Comparison of ENCODE assay signal across 8 cellular contexts in the genomic region with DNA sequence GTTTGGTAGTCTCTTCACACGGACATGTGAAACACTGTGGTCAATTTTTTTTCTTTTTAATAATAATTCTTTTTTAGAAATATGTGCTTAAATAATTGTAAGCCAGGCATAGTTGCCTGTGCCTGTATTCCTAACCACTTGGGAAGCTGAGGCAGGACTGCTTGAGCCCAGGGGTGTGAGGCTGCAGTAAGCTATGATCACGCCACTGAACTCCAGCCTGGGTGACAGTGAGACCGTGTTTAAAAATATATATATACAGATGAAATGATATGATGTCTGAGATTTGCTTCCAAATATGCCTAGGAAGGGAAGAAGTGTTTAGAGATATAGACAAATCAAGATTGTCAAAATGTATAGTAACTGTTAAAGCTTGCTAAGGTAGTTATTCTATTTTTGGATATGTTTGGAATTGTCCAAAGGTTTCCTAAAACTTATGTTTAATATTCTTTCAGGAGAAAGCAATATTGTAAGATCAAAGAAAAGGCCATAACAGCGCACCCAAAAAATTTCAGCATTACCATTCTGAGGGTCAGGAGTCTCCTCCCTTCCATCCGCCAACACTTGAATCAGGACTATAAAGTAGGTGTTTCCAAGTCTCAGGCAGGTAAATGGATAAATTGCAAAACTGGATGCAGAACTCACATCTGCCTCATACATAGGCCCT. TPM values are rescaled to one million over a fixed set of nuclear protein-coding genes. Genes with fewer than 3 reads are reported as not detected.
DNase-seq lines count a peak whose midpoint lies in the region; ATAC-seq, FAIRE-seq and TF ChIP-seq lines count a peak whose summit lies in the region.

No MANE protein-coding gene starts in this region.

- peaks cover 27% of the 10 kb centered on the region for H3K4me1 ChIP-seq in astrocyte (ENCODE audit: insufficient read depth, low read length)
- peaks cover 52% of the 10 kb centered on the region for H3K4me1 ChIP-seq in HepG2 (ENCODE audit: insufficient read depth, low read length)
- peaks cover 29 to 41% (median 31%) of the 10 kb centered on the region in 4 donors for H3K4me1 ChIP-seq in upper lobe of left lung

- BruUV-seq in HepG2 (replicated peaks; lab: Mats Ljungman, UMichigan) = TSS peak; percentile 94

- TF ChIP-seq RAD21 in HepG2 (CRISPR knock-in tag; IDR thresholded peaks at IDR 0.05) = no peak

- H3K4me2 ChIP-seq in astrocyte (ENCODE audit: low read length) (peak overlapping the region; percentile 90), HepG2 (ENCODE audit: low read depth, low read length) (peak overlapping the region; percentile 79)

- no peak for TF ChIP-seq POLR2A in HepG2 (IDR thresholded peaks at IDR 0.05; ENCODE audit: insufficient read depth in 1 of 2, low read depth in 2 of 2, low read length in 2 of 2)
- no peak for TF ChIP-seq POLR2A in upper lobe of left lung (IDR thresholded peaks at IDR 0.05)

- H3K27me3 ChIP-seq in astrocyte (ENCODE audit: insufficient read depth, low read length) = no peaks in the 10 kb centered on the region
- H3K27me3 ChIP-seq in HepG2 (ENCODE audit: control insufficient read depth in 1 of 2, insufficient read depth in 2 of 2, low read length in 2 of 2) = no peaks in the 10 kb centered on the region
- H3K27me3 ChIP-seq in upper lobe of left lung = no peaks in the 10 kb centered on the region

- H3K79me2 ChIP-seq in astrocyte (ENCODE audit: insufficient read depth, low read length) (peaks cover 65% of the 10 kb centered on the region), HepG2 (ENCODE audit: insufficient read depth, low read length) (peaks cover 59% of the 10 kb centered on the region)

- CTCF ChIA-PET in HepG2 (lab: Yijun Ruan, JAX; ENCODE audit: low intra/inter-chr PET ratio, low total read pairs) = no interaction called here

- DNase-seq in Right ventricle myocardium inferior (ENCODE audit: missing footprints) = no peak
- DNase-seq in cardiac septum (ENCODE audit: low spot score) = no peak
- DNase-seq in astrocyte (ENCODE audit: low read depth) = no peak
- no peak for DNase-seq in HepG2 (ENCODE audit: low spot score)
- no peak for DNase-seq in upper lobe of left lung
- no peak for DNase-seq in RCC 7860 (ENCODE audit: low spot score)
- DNase-seq in NCI-H2081 (lab: John Stamatoyannopoulos, UW) = no peak

- TF ChIP-seq EP300 in HepG2 (IDR thresholded peaks at IDR 0.05; ENCODE audit: low read depth in 2 of 2, low read length in 2 of 2) (no peak), HepG2 (CRISPR knock-in tag; IDR thresholded peaks at IDR 0.05; ENCODE audit: borderline replicate concordance) (no peak), upper lobe of left lung (IDR thresholded peaks at IDR 0.05) (no peak)

- H3K4me1 Mint-ChIP-seq in astrocyte (ENCODE audit: low read depth, unreplicated experiment) = peaks cover 35% of the 10 kb centered on the region

- ATAC-seq in Right ventricle myocardium inferior (peak; percentile 2), HG03342 (IDR thresholded peaks at IDR 0.05; ENCODE audit: unreplicated experiment) (peak; percentile 6), HepG2 (peak; percentile 31), upper lobe of left lung (ENCODE audit: low FRiP score in 2 of 2) (no peak)

- 11% methylated on average over 5 of the region's 5 CpGs for WGBS in HepG2 (ENCODE audit: low lambda C conversion rate)
- WGBS in upper lobe of left lung, 2 donors = 30% methylated on average over 5 of the region's 5 CpGs

- no peaks in the 10 kb centered on the region for H3K9me3 Mint-ChIP-seq in astrocyte (ENCODE audit: unreplicated experiment)

- in situ Hi-C loops in HepG2 (cut with HindIII; ENCODE audit: extremely low pct_ligation_motif_present, low pct_unique_long_range_greater_than_20kb) = loop anchor here (5.0 kb wide), 1 partner anchor 55 kb away; the partner anchor contains the start of genes EIF2A and SERP1

- H3K9me3 ChIP-seq in astrocyte (ENCODE audit: insufficient read depth, low read depth, low read length) = no peaks in the 10 kb centered on the region
- no peaks in the 10 kb centered on the region for H3K9me3 ChIP-seq in HepG2 (ENCODE audit: low read length)
- H3K9me3 ChIP-seq in upper lobe of left lung = no peaks in the 10 kb centered on the region

- H3K36me3 ChIP-seq in astrocyte (ENCODE audit: insufficient read depth, low read length) (peaks cover 2% of the 10 kb centered on the region), HepG2 (replicated peaks in 1 of 2; ENCODE audit: control insufficient read depth in 1 of 2, insufficient read depth in 2 of 2, low read length in 2 of 2) (no peaks in the 10 kb centered on the region; a peak in 1 of 5 replicates), upper lobe of left lung (peaks cover 0 to 4% (median 0%) of the 10 kb centered on the region in 4 donors)

- H3K27ac Mint-ChIP-seq in astrocyte (ENCODE audit: unreplicated experiment) = peak overlapping the region; percentile 89

- TF ChIP-seq CTCF in astrocyte (IDR thresholded peaks at IDR 0.05; ENCODE audit: insufficient read depth, low read depth, low read length) (no peak), HepG2 (CRISPR knock-in tag; IDR thresholded peaks at IDR 0.05) (no peak), upper lobe of left lung (IDR thresholded peaks at IDR 0.05) (no peak)

- intact Hi-C loops in Right ventricle myocardium inferior (cut with DNase I) = loop anchor here (1.0 to 5.0 kb wide), 3 partner anchors 56 to 161 kb away; partner anchors contain the start of genes EIF2A, ERICH6, SERP1 and SIAH2
- intact Hi-C loops in cardiac septum (cut with DNase I) = loop anchor here (1.0 to 5.0 kb wide), 2 partner anchors 56 to 160 kb away; partner anchors contain the start of genes EIF2A, SERP1 and SIAH2
- intact Hi-C loops in HepG2 (cut with micrococcal nuclease; ENCODE audit: unreplicated experiment) = no loop called here

- H3K27ac ChIP-seq in astrocyte (ENCODE audit: low read depth, low read length) (peak overlapping the region; percentile 91), HepG2 (ENCODE audit: extremely low read length, insufficient read depth, low read length) (peak overlapping the region; percentile 91), upper lobe of left lung (peak overlapping the region; percentile 91 to 99 (median 98))

- H3K36me3 Mint-ChIP-seq in astrocyte (ENCODE audit: low read depth, unreplicated experiment) = peaks cover 2% of the 10 kb centered on the region

- POLR2A ChIA-PET in HepG2 (lab: Yijun Ruan, JAX) = interaction anchor here (0.8 to 1.9 kb wide), 14 partner anchors 8 to 193 kb away, joined by 3 to 21 read pairs (median 4); partner anchors contain the start of genes EIF2A, ERICH6, SERP1 and SIAH2

- peak overlapping the region; percentile 86 for H2AFZ ChIP-seq in astrocyte (ENCODE audit: low read depth, low read length)
- H2AFZ ChIP-seq in HepG2 (ENCODE audit: low read length) = peak overlapping the region; percentile 97

- FAIRE-seq in astrocyte (lab: Jason Lieb, UNC) = no peak
- FAIRE-seq in HepG2 (lab: Jason Lieb, UNC) = no peak
- no peak for FAIRE-seq in RCC 7860 (lab: Jason Lieb, UNC)

- peaks cover 39% of the 10 kb centered on the region for H4K20me1 ChIP-seq in astrocyte (ENCODE audit: insufficient read depth, low read length)
- H4K20me1 ChIP-seq in HepG2 (ENCODE audit: insufficient read depth, low read length) = peaks cover 11% of the 10 kb centered on the region

- H3K27me3 Mint-ChIP-seq in astrocyte (ENCODE audit: low read depth, unreplicated experiment) = no peaks in the 10 kb centered on the region

- H3K9ac ChIP-seq in astrocyte (ENCODE audit: low read length) (peak overlapping the region; percentile 98), HepG2 (ENCODE audit: insufficient read depth, low read depth, low read length) (peak overlapping the region; percentile 89)

- H3K4me3 ChIP-seq in astrocyte (ENCODE audit: insufficient read depth, low read depth, low read length) (peak overlapping the region; percentile 95), HepG2 (replicated peaks in 1 of 3; ENCODE audit: insufficient read depth in 1 of 3, low read depth in 2 of 3, low read length in 3 of 3) (peak overlapping the region; percentile 86 to 89 (median 86)), upper lobe of left lung (peak overlapping the region; percentile 23 to 71 (median 68))

- H3K4me3 Mint-ChIP-seq in astrocyte (ENCODE audit: unreplicated experiment) = peak overlapping the region; percentile 98

RNA-seq across cellular contexts. Expression of gene SELENOT, which starts 0.6 kb away (rescaled TPM):
- total RNA-seq in Right ventricle myocardium inferior (69.3 TPM), cardiac septum (75.8 TPM), astrocyte (130 and 132 TPM in 2 replicates), HepG2 (2016; rRNA removed; fragmentation: Illumina TruSeq; extraction: Trizol) (106 and 122 TPM in 2 replicates), upper lobe of left lung (100 to 1,000 TPM in 2 of 6 donors, 10 to 100 TPM in 3, 1 to 10 TPM in 1; 9.4 to 120 (median 90.2) TPM)
- total RNA-seq in HepG2 (2016; cell fraction: cytosol; rRNA removed; fragmentation: Illumina TruSeq; extraction: Trizol; ENCODE audit: low read depth) = 22.6 and 24.8 TPM in 2 replicates
- 109 and 124 TPM in 2 replicates for total RNA-seq in HepG2 (2016; cell fraction: insoluble cytoplasmic fraction; rRNA removed; fragmentation: Illumina TruSeq; extraction: Trizol)
- total RNA-seq in HepG2 (2016; cell fraction: membrane; rRNA removed; fragmentation: Illumina TruSeq; extraction: Trizol) = 57.8 and 63.8 TPM in 2 replicates
- 67.7 and 88.4 TPM in 2 replicates for total RNA-seq in HepG2 (2016; cell fraction: nucleus; rRNA removed; fragmentation: Illumina TruSeq; extraction: Trizol)
- 234 and 273 TPM in 2 replicates for polyA plus RNA-seq in HepG2 (2011; rRNA removed)
- polyA plus RNA-seq in HepG2 (2011; cell fraction: cytosol; rRNA removed) = 115 and 155 TPM in 2 replicates
- 44.2 and 52.8 TPM in 2 replicates for polyA plus RNA-seq in HepG2 (2011; cell fraction: nucleus; rRNA removed)
- 41.0 and 52.5 TPM in 2 replicates for polyA plus RNA-seq in HepG2 (2012)
- polyA plus RNA-seq in HepG2 (2016; cell fraction: cytosol; fragmentation: Illumina TruSeq; extraction: Trizol; ENCODE audit: low read depth) = 10.6 and 12.5 TPM in 2 replicates
- polyA plus RNA-seq in HepG2 (2016; cell fraction: insoluble cytoplasmic fraction; fragmentation: Illumina TruSeq; extraction: Trizol; ENCODE audit: low read depth) = 86.8 and 91.6 TPM in 2 replicates
- 39.2 and 39.5 TPM in 2 replicates for polyA plus RNA-seq in HepG2 (2016; cell fraction: membrane; fragmentation: Illumina TruSeq; extraction: Trizol; ENCODE audit: low read depth)
- 107 and 110 TPM in 2 replicates for polyA plus RNA-seq in HepG2 (2016; cell fraction: nucleus; fragmentation: Illumina TruSeq; extraction: Trizol; ENCODE audit: insufficient read depth, low read depth)
- 144 and 312 TPM in 2 replicates for polyA minus RNA-seq in HepG2 (2011; rRNA and poly(A)+ RNA removed; ENCODE audit: low replicate concordance)
- polyA minus RNA-seq in HepG2 (2011; cell fraction: cytosol; rRNA and poly(A)+ RNA removed) = 62.6 and 74.9 TPM in 2 replicates
- 42.1 and 48.0 TPM in 2 replicates for polyA minus RNA-seq in HepG2 (2011; cell fraction: nucleus; rRNA and poly(A)+ RNA removed)

RNA-seq across cellular contexts. Expression of gene EIF2A, which starts 56.0 kb away (rescaled TPM):
- total RNA-seq in Right ventricle myocardium inferior (68.9 TPM), cardiac septum (65.4 TPM), astrocyte (64.2 and 69.9 TPM in 2 replicates), HepG2 (2016; rRNA removed; fragmentation: Illumina TruSeq; extraction: Trizol) (124 and 181 TPM in 2 replicates), upper lobe of left lung (100 to 1,000 TPM in 2 of 6 donors, 10 to 100 TPM in 4; 40.1 to 202 (median 78.0) TPM)
- 107 and 124 TPM in 2 replicates for total RNA-seq in HepG2 (2016; cell fraction: cytosol; rRNA removed; fragmentation: Illumina TruSeq; extraction: Trizol; ENCODE audit: low read depth)
- 129 and 176 TPM in 2 replicates for total RNA-seq in HepG2 (2016; cell fraction: insoluble cytoplasmic fraction; rRNA removed; fragmentation: Illumina TruSeq; extraction: Trizol)
- 181 and 205 TPM in 2 replicates for total RNA-seq in HepG2 (2016; cell fraction: membrane; rRNA removed; fragmentation: Illumina TruSeq; extraction: Trizol)
- total RNA-seq in HepG2 (2016; cell fraction: nucleus; rRNA removed; fragmentation: Illumina TruSeq; extraction: Trizol) = 96.9 and 98.8 TPM in 2 replicates
- polyA plus RNA-seq in HepG2 (2011; rRNA removed) = 90.5 and 139 TPM in 2 replicates
- polyA plus RNA-seq in HepG2 (2011; cell fraction: cytosol; rRNA removed) = 126 and 136 TPM in 2 replicates
- polyA plus RNA-seq in HepG2 (2011; cell fraction: nucleus; rRNA removed) = 75.2 and 76.2 TPM in 2 replicates
- 133 and 143 TPM in 2 replicates for polyA plus RNA-seq in HepG2 (2012)
- polyA plus RNA-seq in HepG2 (2016; cell fraction: cytosol; fragmentation: Illumina TruSeq; extraction: Trizol; ENCODE audit: low read depth) = 83.6 and 86.7 TPM in 2 replicates
- polyA plus RNA-seq in HepG2 (2016; cell fraction: insoluble cytoplasmic fraction; fragmentation: Illumina TruSeq; extraction: Trizol; ENCODE audit: low read depth) = 148 and 159 TPM in 2 replicates
- polyA plus RNA-seq in HepG2 (2016; cell fraction: membrane; fragmentation: Illumina TruSeq; extraction: Trizol; ENCODE audit: low read depth) = 122 and 150 TPM in 2 replicates
- polyA plus RNA-seq in HepG2 (2016; cell fraction: nucleus; fragmentation: Illumina TruSeq; extraction: Trizol; ENCODE audit: insufficient read depth, low read depth) = 123 and 128 TPM in 2 replicates
- polyA minus RNA-seq in HepG2 (2011; rRNA and poly(A)+ RNA removed; ENCODE audit: low replicate concordance) = 53.6 and 75.5 TPM in 2 replicates
- polyA minus RNA-seq in HepG2 (2011; cell fraction: cytosol; rRNA and poly(A)+ RNA removed) = 112 and 145 TPM in 2 replicates
- 134 and 155 TPM in 2 replicates for polyA minus RNA-seq in HepG2 (2011; cell fraction: nucleus; rRNA and poly(A)+ RNA removed)

RNA-seq across cellular contexts. Expression of gene SERP1, which starts 56.3 kb away (rescaled TPM):
- total RNA-seq in Right ventricle myocardium inferior = 23.7 TPM
- 24.0 TPM for total RNA-seq in cardiac septum
- total RNA-seq in astrocyte = 119 and 131 TPM in 2 replicates
- total RNA-seq in HepG2 (2016; rRNA removed; fragmentation: Illumina TruSeq; extraction: Trizol) = 95.0 and 108 TPM in 2 replicates
- 22.2 and 26.3 TPM in 2 replicates for total RNA-seq in HepG2 (2016; cell fraction: cytosol; rRNA removed; fragmentation: Illumina TruSeq; extraction: Trizol; ENCODE audit: low read depth)
- total RNA-seq in HepG2 (2016; cell fraction: insoluble cytoplasmic fraction; rRNA removed; fragmentation: Illumina TruSeq; extraction: Trizol) = 93.6 and 108 TPM in 2 replicates
- total RNA-seq in HepG2 (2016; cell fraction: membrane; rRNA removed; fragmentation: Illumina TruSeq; extraction: Trizol) = 57.6 and 60.7 TPM in 2 replicates
- total RNA-seq in HepG2 (2016; cell fraction: nucleus; rRNA removed; fragmentation: Illumina TruSeq; extraction: Trizol) = 58.9 and 66.1 TPM in 2 replicates
- polyA plus RNA-seq in HepG2 (2011; rRNA removed) = 51.5 and 61.2 TPM in 2 replicates
- 46.7 and 75.3 TPM in 2 replicates for polyA plus RNA-seq in HepG2 (2011; cell fraction: cytosol; rRNA removed)
- 65.0 and 72.2 TPM in 2 replicates for polyA plus RNA-seq in HepG2 (2011; cell fraction: nucleus; rRNA removed)
- polyA plus RNA-seq in HepG2 (2012) = 73.8 and 75.7 TPM in 2 replicates
- polyA plus RNA-seq in HepG2 (2016; cell fraction: cytosol; fragmentation: Illumina TruSeq; extraction: Trizol; ENCODE audit: low read depth) = 27.5 and 29.5 TPM in 2 replicates
- polyA plus RNA-seq in HepG2 (2016; cell fraction: insoluble cytoplasmic fraction; fragmentation: Illumina TruSeq; extraction: Trizol; ENCODE audit: low read depth) = 132 and 136 TPM in 2 replicates
- polyA plus RNA-seq in HepG2 (2016; cell fraction: membrane; fragmentation: Illumina TruSeq; extraction: Trizol; ENCODE audit: low read depth) = 45.6 and 47.4 TPM in 2 replicates
- 69.2 and 72.9 TPM in 2 replicates for polyA plus RNA-seq in HepG2 (2016; cell fraction: nucleus; fragmentation: Illumina TruSeq; extraction: Trizol; ENCODE audit: insufficient read depth, low read depth)
- polyA minus RNA-seq in HepG2 (2011; rRNA and poly(A)+ RNA removed; ENCODE audit: low replicate concordance) = 42.6 and 90.0 TPM in 2 replicates
- polyA minus RNA-seq in HepG2 (2011; cell fraction: cytosol; rRNA and poly(A)+ RNA removed) = 66.9 and 87.4 TPM in 2 replicates
- polyA minus RNA-seq in HepG2 (2011; cell fraction: nucleus; rRNA and poly(A)+ RNA removed) = 99.8 and 106 TPM in 2 replicates
- 100 to 1,000 TPM; 160 to 459 (median 303) TPM for total RNA-seq in upper lobe of left lung

Comparison
In these comparisons a context has a peak if more than half of its experiments do, and no peak if none do; other contexts are left out.
1. ATAC-seq: peak in Right ventricle myocardium inferior (single experiment), HG03342 (single experiment) and HepG2 (single experiment); none in upper lobe of left lung (0 of 2).
2. Peak in every context shown above with its lines, with median percentiles within 50 percentile points of each other: H3K27ac ChIP-seq and H3K4me3 ChIP-seq.